16 cellular contexts compared by ENCODE assay signal in the genomic region with DNA sequence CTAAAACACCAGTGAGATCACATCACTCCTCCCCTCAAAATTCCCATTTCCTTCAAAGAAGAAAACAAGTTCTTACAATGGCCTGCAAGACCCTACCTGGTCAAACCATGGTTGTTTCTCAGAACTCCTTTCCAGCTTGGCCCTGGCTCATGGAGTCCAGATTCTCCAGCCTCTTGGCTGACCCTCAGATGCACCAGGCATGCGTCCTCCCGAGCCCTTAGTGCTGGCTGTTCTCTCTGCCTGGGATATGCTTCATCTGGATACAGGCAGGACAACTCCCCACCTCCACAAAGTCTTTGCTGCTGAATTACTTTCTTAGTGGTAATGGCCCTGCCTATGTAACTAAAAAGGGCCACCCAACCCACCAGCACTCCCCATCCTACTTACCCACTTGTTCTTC.
"Had no signal": no experiment of that assay in that cellular context is flagged by ENCODE, and none has a peak within 500 bp of the region (broad histone marks: within the 10 kb centered on the region; RNA-seq: fewer than 3 reads in every experiment).

No MANE protein-coding gene starts in this region.

- H3K36me3 ChIP-seq: ascending aorta, colonic mucosa, prostate gland, thyroid gland, WERI-Rb-1 had no signal

- H3K27me3 ChIP-seq: ascending aorta, colonic mucosa, stomach, thyroid gland had no signal

- H3K4me3 ChIP-seq: ascending aorta, colonic mucosa, prostate gland, stomach, thyroid gland had no signal

- H3K9me3 Mint-ChIP-seq: activated CD8-positive, alpha-beta T cell treated with anti-CD3 and anti-CD28 coated beads for 36 hours; nephron had no signal

- DNase-seq: activated CD4-positive, alpha-beta T cell treated with anti-CD3 and anti-CD28 coated beads for 4 hours; activated CD8-positive, alpha-beta memory T cell treated with anti-CD3 and anti-CD28 coated beads, Interleukin-2, amount 50 U/mL, for 4 hours; activated CD8-positive, alpha-beta T cell treated with anti-CD3 and anti-CD28 coated beads for 36 hours; activated naive CD4-positive, alpha-beta T cell; colonic mucosa; effector CD4-positive, alpha-beta T cell; mesenchymal stem cell; stimulated activated CD4-positive, alpha-beta T cell treated with anti-CD3 and anti-CD28 coated beads, Interleukin-15, amount 100 ng/mL, for 24 hours; stimulated activated CD4-positive, alpha-beta T cell treated with anti-CD3 and anti-CD28 coated beads, Interleukin-4, amount 100 ng/mL, for 24 hours; stomach; T-cell; thyroid gland; WERI-Rb-1 had no signal

- H3K27ac ChIP-seq: colonic mucosa, prostate gland, thyroid gland, WERI-Rb-1 had no signal

- H3K4me3 Mint-ChIP-seq: activated CD8-positive, alpha-beta T cell treated with anti-CD3 and anti-CD28 coated beads for 36 hours; nephron; T-cell had no signal

- H3K9me3 ChIP-seq: ascending aorta, colonic mucosa, prostate gland, stomach, thyroid gland had no signal

- ATAC-seq: activated CD8-positive, alpha-beta T cell treated with anti-CD3 and anti-CD28 coated beads for 36 hours; T-cell had no signal

- H3K4me1 ChIP-seq: colonic mucosa, prostate gland had no signal

- H3K27ac Mint-ChIP-seq: activated CD8-positive, alpha-beta T cell treated with anti-CD3 and anti-CD28 coated beads for 36 hours; T-cell had no signal
